ENCODE assay signal across 13 cellular contexts in genomic region chr5:124605516-124605915, GRCh38.
DNase-seq lines count a peak whose midpoint lies in the region; ATAC-seq and TF ChIP-seq lines count a peak whose summit lies in the region.
"Had no signal": no experiment of that assay in that cellular context is flagged by ENCODE, and none has a peak within 500 bp of the region (broad histone marks: within the 10 kb centered on the region; RNA-seq: fewer than 3 reads in every experiment).

No MANE protein-coding gene starts in this region.

- peak overlapping the region; percentile 24; the same call in 1 of the 2 replicates for H3K23ac ChIP-seq in IMR-90 (ENCODE audit: low read depth, low read length)

- H3K4me2 ChIP-seq in IMR-90 (ENCODE audit: low read depth, low read length), result no peak overlapping the region

- H3K36me3 ChIP-seq in IMR-90 (ENCODE audit: control insufficient read depth, insufficient read depth, low read length), result no peaks in the 10 kb centered on the region
- H3K36me3 ChIP-seq in sigmoid colon, result no peaks in the 10 kb centered on the region
- H3K36me3 ChIP-seq in A673 (ENCODE audit: insufficient read depth, low read length, poor library complexity, severe bottlenecking), result no peaks in the 10 kb centered on the region

- H4K20me1 ChIP-seq in IMR-90 (ENCODE audit: insufficient read depth, low read length), result no peaks in the 10 kb centered on the region

- in situ Hi-C loops in IMR-90 (cut with MboI; ENCODE audit: low sequenced_read_pairs), result no loop called here

- dilution Hi-C loops in IMR-90 (cut with HindIII; ENCODE audit: low sequenced_read_pairs, unreplicated experiment), result no loop called here

- no peak for TF ChIP-seq EP300 in sigmoid colon (IDR thresholded peaks at IDR 0.05)

- H3K9ac ChIP-seq in IMR-90 (ENCODE audit: low read depth, low read length), result no peak overlapping the region

- intact Hi-C loops in IMR-90 (cut with micrococcal nuclease), result no loop called here
- intact Hi-C loops in dorsolateral prefrontal cortex (cut with DNase I), result no loop called here
- intact Hi-C loops in sigmoid colon (cut with DNase I), result no loop called here
- intact Hi-C loops in CD4-positive, alpha-beta T cell (cut with DNase I, micrococcal nuclease), result no loop called here
- intact Hi-C loops in A673 (cut with micrococcal nuclease; ENCODE audit: unreplicated experiment), result no loop called here

- no peak overlapping the region for H3K27ac Mint-ChIP-seq in CD4-positive, alpha-beta T cell
- H3K27ac Mint-ChIP-seq in mesothelial cell of epicardium, result no peak overlapping the region
- H3K27ac Mint-ChIP-seq: CD4-positive, alpha-beta memory T cell; memory B cell had no signal

- H2BK120ac ChIP-seq in IMR-90 (ENCODE audit: low read depth, low read length), result no peak overlapping the region; the same call in 1 of the 2 replicates

- POLR2A ChIA-PET in IMR-90 (lab: Charles Lee; ENCODE audit: unreplicated experiment) (no interaction called here), A673 (lab: Charles Lee; ENCODE audit: low non-redundant PET) (no interaction called here)
- POLR2A ChIA-PET in CD4-positive, alpha-beta T cell (lab: Charles Lee), result no interaction called here

- no peak overlapping the region for H4K91ac ChIP-seq in IMR-90 (ENCODE audit: insufficient read depth, low read depth, low read length)

- H2BK15ac ChIP-seq in IMR-90 (ENCODE audit: low read depth, low read length), result no peak overlapping the region

- no peaks in the 10 kb centered on the region for H3K4me1 Mint-ChIP-seq in CD4-positive, alpha-beta T cell (ENCODE audit: low read depth)
- peaks cover 15% of the 10 kb centered on the region for H3K4me1 Mint-ChIP-seq in mesothelial cell of epicardium
- H3K4me1 Mint-ChIP-seq: CD4-positive, alpha-beta memory T cell had no signal

- H3K4ac ChIP-seq in IMR-90 (ENCODE audit: low read depth, low read length), result 0 out of 2 replicates have a peak overlapping the region, but pooled peaks have one; percentile 52

- peak overlapping the region; percentile 52; the same call in 1 of the 2 replicates for H3K14ac ChIP-seq in IMR-90 (replicated peaks; ENCODE audit: low read depth, low read length)

- 0 out of 2 replicates have a peak, but pooled peaks have one; percentile 24 for ATAC-seq in IMR-90 (ENCODE audit: low read depth)
- ATAC-seq in CD4-positive, alpha-beta T cell (ENCODE audit: poor library complexity), result no peak

- peak overlapping the region in 1 of 2 experiments; percentile 12; a peak in 1 of 4 replicates for H4K8ac ChIP-seq in IMR-90 (ENCODE audit: low read depth in 2 of 2, low read length in 2 of 2)

- H3K4me3 Mint-ChIP-seq in CD4-positive, alpha-beta T cell, result no peak overlapping the region
- H3K4me3 Mint-ChIP-seq in mesothelial cell of epicardium, result no peak overlapping the region
- H3K4me3 Mint-ChIP-seq: CD4-positive, alpha-beta memory T cell; memory B cell had no signal

- H3K9me3 Mint-ChIP-seq in CD4-positive, alpha-beta T cell, result peaks cover 2% of the 10 kb centered on the region
- H3K9me3 Mint-ChIP-seq in mesothelial cell of epicardium, result peaks cover 12% of the 10 kb centered on the region

- CTCF ChIA-PET in IMR-90 (lab: Yijun Ruan, JAX), result no interaction called here
- CTCF ChIA-PET in CD4-positive, alpha-beta T cell (lab: Charles Lee), result no interaction called here
- CTCF ChIA-PET in A673 (lab: Charles Lee), result no interaction called here

- H3K4me3 ChIP-seq in IMR-90 (ENCODE audit: insufficient read depth, low read depth, low read length) (no peak overlapping the region), dorsolateral prefrontal cortex (peak overlapping the region in 1 of 59 donors; percentile 7), sigmoid colon (no peak overlapping the region), A673 (ENCODE audit: low read depth, low read length, poor library complexity, severe bottlenecking) (no peak overlapping the region)

- H3K27ac ChIP-seq in IMR-90 (ENCODE audit: insufficient read depth, low read length) (no peak overlapping the region), dorsolateral prefrontal cortex (peak overlapping the region in 58 of 59 donors; percentile 7 to 93 (median 76)), sigmoid colon (peak overlapping the region; percentile 14 to 38 (median 30)), A673 (ENCODE audit: low read depth, low read length, poor library complexity, severe bottlenecking) (no peak overlapping the region)
- H3K27ac ChIP-seq in CD4-positive, alpha-beta T cell (ENCODE audit: low read depth, low read length), result no peak overlapping the region
- H3K27ac ChIP-seq: VCaP had no signal

- no peak overlapping the region for H2AK9ac ChIP-seq in IMR-90 (replicated peaks; ENCODE audit: low read depth, low read length, poor library complexity)

- TF ChIP-seq CTCF in IMR-90 (conservative IDR thresholded peaks at IDR 0.05; ENCODE audit: low read depth, low read length) (no peak), dorsolateral prefrontal cortex (IDR thresholded peaks at IDR 0.05 in 54 of 56, conservative IDR thresholded peaks at IDR 0.05 in 2 of 56; ENCODE audit: low read depth in 1 of 56, partially characterized antibody in 56 of 56) (peak in 1 of 56 donors; percentile 9), sigmoid colon (IDR thresholded peaks at IDR 0.05) (no peak), mesothelial cell of epicardium (IDR thresholded peaks at IDR 0.05; ENCODE audit: unreplicated experiment) (no peak), A673 (conservative IDR thresholded peaks at IDR 0.05; ENCODE audit: low read depth, low read length) (no peak)
- no peak for TF ChIP-seq CTCF in CD4-positive, alpha-beta T cell (IDR thresholded peaks at IDR 0.05)

- DNase-seq in IMR-90, result peak; percentile 19
- DNase-seq in dorsolateral prefrontal cortex, result no peak
- peak; percentile 90 for DNase-seq in left kidney (ENCODE audit: low read depth, low spot score)
- DNase-seq in sigmoid colon, result peak; percentile 75
- DNase-seq in CD4-positive, alpha-beta T cell, result no peak
- no peak for DNase-seq in mesothelial cell of epicardium (ENCODE audit: low spot score in 2 of 2, unreplicated experiment in 2 of 2)
- no peak for DNase-seq in AG08395 (ENCODE audit: low spot score)
- DNase-seq in A673 (ENCODE audit: low spot score), result no peak
- DNase-seq: CD4-positive, alpha-beta memory T cell; NCI-H1436; RPMI8226 had no signal

- no peak for TF ChIP-seq POLR2A in IMR-90 (IDR thresholded peaks at IDR 0.05; ENCODE audit: low read depth, low read length)
- TF ChIP-seq POLR2A in sigmoid colon (IDR thresholded peaks at IDR 0.05), result no peak

- no peak overlapping the region; the same call in 1 of the 2 replicates for H3K18ac ChIP-seq in IMR-90 (ENCODE audit: low read depth, low read length)

- no peak overlapping the region for H2AK5ac ChIP-seq in IMR-90 (ENCODE audit: low read depth, low read length)

- peaks cover 4% of the 10 kb centered on the region; the same call in 1 of the 2 replicates for H3K27me3 ChIP-seq in IMR-90 (ENCODE audit: control insufficient read depth, insufficient read depth, low read length)
- no peaks in the 10 kb centered on the region for H3K27me3 ChIP-seq in dorsolateral prefrontal cortex
- H3K27me3 ChIP-seq in sigmoid colon, result no peaks in the 10 kb centered on the region
- no peaks in the 10 kb centered on the region for H3K27me3 ChIP-seq in CD4-positive, alpha-beta T cell (ENCODE audit: control insufficient read depth, insufficient read depth, low read length)
- H3K27me3 ChIP-seq in A673 (replicated peaks; ENCODE audit: insufficient read depth, low read depth, low read length, poor library complexity), result no peaks in the 10 kb centered on the region

- H4K5ac ChIP-seq in IMR-90 (ENCODE audit: low read depth, low read length), result peak overlapping the region; percentile 43; the same call in 1 of the 2 replicates

- H3K56ac ChIP-seq in IMR-90 (ENCODE audit: extremely low read depth, insufficient read depth, low read length), result no peak overlapping the region

- no peaks in the 10 kb centered on the region for H3K79me1 ChIP-seq in IMR-90 (ENCODE audit: low read depth in 1 of 2, low read length in 2 of 2)

- peak overlapping the region; percentile 9 for H2AFZ ChIP-seq in IMR-90 (replicated peaks; ENCODE audit: low read length, poor library complexity)

- peaks cover 4% of the 10 kb centered on the region; the same call in 1 of the 2 replicates for H3K4me1 ChIP-seq in IMR-90 (ENCODE audit: control insufficient read depth, insufficient read depth, low read length)
- peaks cover 0 to 6% (median 3%) of the 10 kb centered on the region in 4 donors for H3K4me1 ChIP-seq in sigmoid colon
- H3K4me1 ChIP-seq in A673 (ENCODE audit: insufficient read depth, low read length, poor library complexity, severe bottlenecking), result no peaks in the 10 kb centered on the region

- no TSS peak for BruUV-seq in IMR-90 (replicated peaks; lab: Mats Ljungman, UMichigan)
- BruUV-seq in A673 (replicated peaks; lab: Mats Ljungman, UMichigan), result no TSS peak

- H2BK20ac ChIP-seq in IMR-90 (ENCODE audit: low read depth, low read length), result no peak overlapping the region

- H3K27me3 Mint-ChIP-seq in CD4-positive, alpha-beta T cell, result peaks cover 24% of the 10 kb centered on the region
- no peaks in the 10 kb centered on the region for H3K27me3 Mint-ChIP-seq in mesothelial cell of epicardium (ENCODE audit: low read depth)
- H3K27me3 Mint-ChIP-seq: memory B cell had no signal

- TF ChIP-seq RAD21 in IMR-90 (IDR thresholded peaks at IDR 0.05; ENCODE audit: low read length), result no peak

- H3K9me1 ChIP-seq in IMR-90 (ENCODE audit: insufficient read depth, low read length), result no peaks in the 10 kb centered on the region

- no peak overlapping the region for H2BK5ac ChIP-seq in IMR-90 (ENCODE audit: low read depth, low read length, poor library complexity, severe bottlenecking)

- H3K9me3 ChIP-seq in IMR-90 (ENCODE audit: control insufficient read depth, insufficient read depth, low read length) (no peaks in the 10 kb centered on the region), sigmoid colon (no peaks in the 10 kb centered on the region), A673 (ENCODE audit: low read depth, low read length, poor library complexity, severe bottlenecking) (no peaks in the 10 kb centered on the region)
- no peaks in the 10 kb centered on the region for H3K9me3 ChIP-seq in CD4-positive, alpha-beta T cell (ENCODE audit: control insufficient read depth, low read length)

- no CpG with 5 or more reads among the region's 4 CpGs for WGBS in IMR-90 (ENCODE audit: extremely low coverage in 2 of 2, insufficient read length in 1 of 2), 2 experiments
- 79 to 86% methylated on average over 4 of the region's 4 CpGs for WGBS in sigmoid colon, 2 donors

- no peaks in the 10 kb centered on the region for H3K36me3 Mint-ChIP-seq in CD4-positive, alpha-beta T cell (ENCODE audit: low read depth)
- H3K36me3 Mint-ChIP-seq in mesothelial cell of epicardium, result no peaks in the 10 kb centered on the region
- H3K36me3 Mint-ChIP-seq: CD4-positive, alpha-beta memory T cell had no signal

TF ChIP-seq in IMR-90, 13 proteins besides CTCF, POLR2A, EP300 and RAD21 (continues in another document):
- TF ChIP-seq BHLHE40 (IDR thresholded peaks at IDR 0.05; ENCODE audit: low read depth, low read length) (no peak), FOS (IDR thresholded peaks at IDR 0.05; ENCODE audit: low read depth, low read length) (no peak), MXI1 (IDR thresholded peaks at IDR 0.05; ENCODE audit: borderline replicate concordance, low read depth, low read length) (no peak), MAZ (IDR thresholded peaks at IDR 0.05; ENCODE audit: borderline replicate concordance, low read depth, low read length) (no peak), MAFK (IDR thresholded peaks at IDR 0.05; ENCODE audit: low read depth, low read length) (no peak), CEBPB (IDR thresholded peaks at IDR 0.05; ENCODE audit: low read depth, low read length) (no peak)

Comparison
In these comparisons a context has a peak if more than half of its experiments do, and no peak if none do; other contexts are left out.
1. DNase-seq: peak in IMR-90 (single experiment), left kidney (single experiment) and sigmoid colon (single experiment); none in dorsolateral prefrontal cortex (0 of 10), CD4-positive, alpha-beta T cell (0 of 10), mesothelial cell of epicardium (0 of 2), AG08395 (single experiment) and A673 (single experiment).
2. H3K27ac ChIP-seq: peak in dorsolateral prefrontal cortex (58 of 59) and sigmoid colon (4 of 4); none in IMR-90 (single experiment), CD4-positive, alpha-beta T cell (single experiment) and A673 (single experiment).